In genomic region chr17:73311781-73312641, GRCh38 we compare ENCODE assay signal across 8 cellular contexts. TPM values are rescaled to one million over a fixed set of nuclear protein-coding genes. Genes with fewer than 3 reads are reported as not detected.
A peak's percentile ranks its signal among the peaks of the same experiment; 100 is the strongest.
DNase-seq lines count a peak whose midpoint lies in the region; ATAC-seq, FAIRE-seq and TF ChIP-seq lines count a peak whose summit lies in the region.

Gene CDC42EP4 (minus strand): TSS chr17:73312001. CDS start chr17:73286500, 25,501 bp downstream.

- peaks cover 35% of the 10 kb centered on the region for H3K79me2 ChIP-seq in astrocyte (ENCODE audit: insufficient read depth, low read length)

- H3K4me1 Mint-ChIP-seq in astrocyte (ENCODE audit: low read depth, unreplicated experiment), result peaks cover 13% of the 10 kb centered on the region

- H3K9me3 Mint-ChIP-seq in astrocyte (ENCODE audit: unreplicated experiment), result no peaks in the 10 kb centered on the region

- no peak for FAIRE-seq in astrocyte (lab: Jason Lieb, UNC)

- peak within 1 kb of the TSS; percentile 92 for H3K4me3 Mint-ChIP-seq in astrocyte (ENCODE audit: unreplicated experiment)

- intact Hi-C loops in right cardiac atrium (cut with DNase I), result loop anchor here in 3 of 4 donors (2.0 to 10.0 kb wide), 3 partner anchors 53 to 55 kb away; no protein-coding TSS in a partner anchor

- H3K27ac ChIP-seq in astrocyte (ENCODE audit: low read depth, low read length) (peak within 1 kb of the TSS; percentile 82), right cardiac atrium (ENCODE audit: low read length) (peak within 1 kb of the TSS; percentile 97), urinary bladder (ENCODE audit: low read depth) (peak within 1 kb of the TSS; percentile 99)

- H3K4me3 ChIP-seq in astrocyte (ENCODE audit: insufficient read depth, low read depth, low read length) (peak within 1 kb of the TSS; percentile 78), right cardiac atrium (ENCODE audit: low read length) (peak within 1 kb of the TSS; percentile 94), urinary bladder (ENCODE audit: low read depth, low read length) (peak within 1 kb of the TSS; percentile 94)

- H2AFZ ChIP-seq in astrocyte (ENCODE audit: low read depth, low read length), result peak within 1 kb of the TSS; percentile 89

- DNase-seq in GM13976 (ENCODE audit: low spot score), result peak; percentile 93
- peak; percentile 89 for DNase-seq in NCI-H1436 treated with DMSO at 0.1 percent for 48 hours (lab: John Stamatoyannopoulos, UW)
- DNase-seq in T-helper 22 cell (ENCODE audit: low read depth), result peak; percentile 77
- peak; percentile 81 for DNase-seq in astrocyte (ENCODE audit: low read depth)
- peak; percentile 96 to 99 (median 98) for DNase-seq in right cardiac atrium
- DNase-seq in pulmonary artery endothelial cell (ENCODE audit: low read depth, low spot score), result peak; percentile 70

- TF ChIP-seq CTCF in GM13976 (IDR thresholded peaks at IDR 0.05; ENCODE audit: borderline replicate concordance, control extremely low read depth, extremely low read depth, insufficient read depth, missing control alignments), result no peak
- no peak for TF ChIP-seq CTCF in astrocyte (IDR thresholded peaks at IDR 0.05; ENCODE audit: insufficient read depth, low read depth, low read length)

- H3K4me1 ChIP-seq in astrocyte (ENCODE audit: insufficient read depth, low read length) (peaks cover 23% of the 10 kb centered on the region), right cardiac atrium (ENCODE audit: control insufficient read depth, insufficient read depth, low read length) (peaks cover 10% of the 10 kb centered on the region), urinary bladder (ENCODE audit: insufficient read depth) (no peaks in the 10 kb centered on the region)

- H3K36me3 ChIP-seq in astrocyte (ENCODE audit: insufficient read depth, low read length) (no peaks in the 10 kb centered on the region), urinary bladder (ENCODE audit: insufficient read depth) (no peaks in the 10 kb centered on the region)

- ATAC-seq in HG02759 (IDR thresholded peaks at IDR 0.05; ENCODE audit: unreplicated experiment), result peak; percentile 91
- ATAC-seq in right cardiac atrium, result peak; percentile 94 to 95

- peaks cover 8% of the 10 kb centered on the region for H4K20me1 ChIP-seq in astrocyte (ENCODE audit: insufficient read depth, low read length)

- peaks cover 2% of the 10 kb centered on the region for H3K36me3 Mint-ChIP-seq in astrocyte (ENCODE audit: low read depth, unreplicated experiment)

- peak within 1 kb of the TSS; percentile 94 for H3K9ac ChIP-seq in astrocyte (ENCODE audit: low read length)

- WGBS in right cardiac atrium, result 1% methylated on average over 71 of the region's 71 CpGs
- 1% methylated on average over 71 of the region's 71 CpGs for WGBS in urinary bladder

- peak within 1 kb of the TSS; percentile 96 for H3K4me2 ChIP-seq in astrocyte (ENCODE audit: low read length)

- H3K27ac Mint-ChIP-seq in astrocyte (ENCODE audit: unreplicated experiment), result peak within 1 kb of the TSS; percentile 41

- no peaks in the 10 kb centered on the region for H3K9me3 ChIP-seq in astrocyte (ENCODE audit: insufficient read depth, low read depth, low read length)
- no peaks in the 10 kb centered on the region for H3K9me3 ChIP-seq in right cardiac atrium (ENCODE audit: control insufficient read depth, low read length)

- H3K27me3 ChIP-seq in astrocyte (ENCODE audit: insufficient read depth, low read length) (no peaks in the 10 kb centered on the region), right cardiac atrium (ENCODE audit: control insufficient read depth, insufficient read depth) (no peaks in the 10 kb centered on the region)

- in situ Hi-C loops in GM13976 (cut with MboI; ENCODE audit: low sequenced_read_pairs, unreplicated experiment), result no loop called here

- peaks cover 4% of the 10 kb centered on the region for H3K27me3 Mint-ChIP-seq in astrocyte (ENCODE audit: low read depth, unreplicated experiment)

RNA-seq across cellular contexts. Expression of gene CDC42EP4, which starts in this region (rescaled TPM):
- total RNA-seq in astrocyte (13.0 and 15.8 TPM in 2 replicates), right cardiac atrium (10 to 100 TPM; 28.1 to 47.1 (median 38.4) TPM), pulmonary artery endothelial cell (21.4 and 34.2 TPM in 2 replicates), urinary bladder (24.0 TPM)
- polyA plus RNA-seq in right cardiac atrium (31.9 TPM), urinary bladder (56.2 TPM)

Comparison
In these comparisons a context has a peak if more than half of its experiments do, and no peak if none do; other contexts are left out.
1. Peak in every context shown above with its lines: DNase-seq, ATAC-seq, H3K4me3 ChIP-seq and H3K27ac ChIP-seq.